Comparison of ENCODE assay signal across 8 cellular contexts in genomic region chr16:30065112-30065942, GRCh38. TPM values are rescaled to one million over a fixed set of nuclear protein-coding genes. Genes with fewer than 3 reads are reported as not detected.
DNase-seq lines count a peak whose midpoint lies in the region; ATAC-seq, FAIRE-seq and TF ChIP-seq lines count a peak whose summit lies in the region.

Gene ALDOA (plus strand): TSS chr16:30065760. CDS start chr16:30066898, 1,138 bp downstream.

- H3K36me3 Mint-ChIP-seq in nephron progenitor cell (ENCODE audit: low read depth) = peaks cover 37% of the 10 kb centered on the region

- FAIRE-seq in H54 (lab: Jason Lieb, UNC) = no peak

- H3K27me3 Mint-ChIP-seq in nephron progenitor cell (ENCODE audit: low read depth, poor library complexity) = no peaks in the 10 kb centered on the region
- no peaks in the 10 kb centered on the region for H3K27me3 Mint-ChIP-seq in stimulated activated naive CD8-positive, alpha-beta T cell treated with anti-CD3 and anti-CD28 coated beads, Interleukin-15, amount 100 ng/mL, for 72 hours

- ATAC-seq in stimulated activated naive CD8-positive, alpha-beta T cell treated with anti-CD3 and anti-CD28 coated beads, Interleukin-15, amount 100 ng/mL, for 72 hours = peak; percentile 90

- H3K4me3 ChIP-seq in fibroblast of pulmonary artery (replicated peaks; ENCODE audit: low read depth, low read length) = peak within 1 kb of the TSS; percentile 97

- H3K9me3 Mint-ChIP-seq in nephron progenitor cell = no peaks in the 10 kb centered on the region
- H3K9me3 Mint-ChIP-seq in stimulated activated naive CD8-positive, alpha-beta T cell treated with anti-CD3 and anti-CD28 coated beads, Interleukin-15, amount 100 ng/mL, for 72 hours = no peaks in the 10 kb centered on the region

- TF ChIP-seq POLR2A in H54 (IDR thresholded peaks at IDR 0.05; ENCODE audit: low read depth, low read length) = peak; percentile 94

- TF ChIP-seq CTCF in fibroblast of pulmonary artery (IDR thresholded peaks at IDR 0.05; ENCODE audit: low read length, missing control alignments) = no peak
- TF ChIP-seq CTCF in nephron progenitor cell (IDR thresholded peaks at IDR 0.05) = no peak

- DNase-seq in EL (peak; percentile 99), H54 (ENCODE audit: insufficient read length, low spot score) (peak; percentile 90), M059J (ENCODE audit: low read depth) (peak; percentile 99), SHP77 (lab: John Stamatoyannopoulos, UW) (peak; percentile 97 to 98), fibroblast of pulmonary artery (ENCODE audit: low read depth) (peak; percentile 99), nephron progenitor cell (peak; percentile 91)
- DNase-seq in activated effector memory CD4-positive, alpha-beta T cell treated with Interleukin-2 at 50 U/mL for 16 hours = peak; percentile 92
- peak; percentile 96 to 98 for DNase-seq in stimulated activated naive CD8-positive, alpha-beta T cell treated with anti-CD3 and anti-CD28 coated beads, Interleukin-15, amount 100 ng/mL, for 72 hours

- H3K27ac Mint-ChIP-seq in nephron progenitor cell = peak within 1 kb of the TSS; percentile 99
- H3K27ac Mint-ChIP-seq in stimulated activated naive CD8-positive, alpha-beta T cell treated with anti-CD3 and anti-CD28 coated beads, Interleukin-15, amount 100 ng/mL, for 72 hours = peak within 1 kb of the TSS; percentile 99

- peaks cover 67% of the 10 kb centered on the region for H3K4me1 Mint-ChIP-seq in nephron progenitor cell
- H3K4me1 Mint-ChIP-seq in stimulated activated naive CD8-positive, alpha-beta T cell treated with anti-CD3 and anti-CD28 coated beads, Interleukin-15, amount 100 ng/mL, for 72 hours = peaks cover 57% of the 10 kb centered on the region

- peak within 1 kb of the TSS; percentile 96 for H3K4me3 Mint-ChIP-seq in nephron progenitor cell
- H3K4me3 Mint-ChIP-seq in stimulated activated naive CD8-positive, alpha-beta T cell treated with anti-CD3 and anti-CD28 coated beads, Interleukin-15, amount 100 ng/mL, for 72 hours = peak within 1 kb of the TSS; percentile 98 to 99

RNA-seq across cellular contexts. Expression of gene ALDOA, which starts in this region (rescaled TPM):
- total RNA-seq in M059J (2014; rRNA removed; shearing (Covaris generic)) = 3,016 and 3,039 TPM in 2 replicates

Comparison
In these comparisons a context has a peak if more than half of its experiments do, and no peak if none do; other contexts are left out.
1. Peak in every context shown above with its lines: DNase-seq, ATAC-seq and H3K4me3 ChIP-seq.